ENCODE assay signal across 8 cellular contexts in genomic region chr17:81484195-81484979, GRCh38. TPM values are rescaled to one million over a fixed set of nuclear protein-coding genes. Genes with fewer than 3 reads are reported as not detected.
A peak's percentile ranks its signal among the peaks of the same experiment; 100 is the strongest.
DNase-seq lines count a peak whose midpoint lies in the region; ATAC-seq and TF ChIP-seq lines count a peak whose summit lies in the region.

No MANE protein-coding gene starts in this region.

- H2AFZ ChIP-seq in Karpas-422 (ENCODE audit: low read length): peak overlapping the region; percentile 79

- peak overlapping the region; percentile 51 for H3K4me3 ChIP-seq in Karpas-422 (ENCODE audit: low read length)
- peak overlapping the region; percentile 33 to 36 for H3K4me3 ChIP-seq in foreskin fibroblast (ENCODE audit: low read depth in 1 of 2, low read length in 2 of 2)

- H3K27ac ChIP-seq in Karpas-422 (ENCODE audit: low read length): no peak overlapping the region

- no peaks in the 10 kb centered on the region for H3K9me3 ChIP-seq in Karpas-422 (ENCODE audit: low read length)

- peak overlapping the region; percentile 69 for H3K4me2 ChIP-seq in Karpas-422 (ENCODE audit: low read depth, low read length, poor library complexity, severe bottlenecking)

- no peaks in the 10 kb centered on the region for H3K79me2 ChIP-seq in Karpas-422 (ENCODE audit: low read length)

- no peaks in the 10 kb centered on the region for H3K27me3 ChIP-seq in Karpas-422 (ENCODE audit: low read length)

- H3K36me3 ChIP-seq in Karpas-422 (ENCODE audit: insufficient read depth, low read length): no peaks in the 10 kb centered on the region

- TF ChIP-seq CTCF in foreskin fibroblast (IDR thresholded peaks at IDR 0.05; ENCODE audit: low read depth, low read length) (peak; percentile 70), neural crest cell (conservative IDR thresholded peaks at IDR 0.05) (peak; percentile 98)

- H3K4me1 ChIP-seq in Karpas-422 (ENCODE audit: low read length): peaks cover 9% of the 10 kb centered on the region

- H3K9ac ChIP-seq in Karpas-422 (ENCODE audit: low read length): peak overlapping the region; percentile 63

- no peaks in the 10 kb centered on the region for H3K9me3 Mint-ChIP-seq in neural crest cell
- H3K9me3 Mint-ChIP-seq in stimulated activated naive CD8-positive, alpha-beta T cell treated with anti-CD3 and anti-CD28 coated beads, Interleukin-15, amount 100 ng/mL, for 72 hours: no peaks in the 10 kb centered on the region

- H3K4me1 Mint-ChIP-seq in neural crest cell: peaks cover 54% of the 10 kb centered on the region
- peaks cover 54% of the 10 kb centered on the region for H3K4me1 Mint-ChIP-seq in stimulated activated naive CD8-positive, alpha-beta T cell treated with anti-CD3 and anti-CD28 coated beads, Interleukin-15, amount 100 ng/mL, for 72 hours

- ATAC-seq in GM21390 (IDR thresholded peaks at IDR 0.05; ENCODE audit: unreplicated experiment): peak; percentile 51
- peak; percentile 66 for ATAC-seq in stimulated activated naive CD8-positive, alpha-beta T cell treated with anti-CD3 and anti-CD28 coated beads, Interleukin-15, amount 100 ng/mL, for 72 hours

- H3K27me3 Mint-ChIP-seq in neural crest cell (ENCODE audit: low read depth): peaks cover 5% of the 10 kb centered on the region
- peaks cover 49% of the 10 kb centered on the region for H3K27me3 Mint-ChIP-seq in stimulated activated naive CD8-positive, alpha-beta T cell treated with anti-CD3 and anti-CD28 coated beads, Interleukin-15, amount 100 ng/mL, for 72 hours

- DNase-seq in CMK (ENCODE audit: low read depth): peak; percentile 39
- DNase-seq in Karpas-422: peak; percentile 94
- peak; percentile 93 for DNase-seq in RPMI8226
- peak; percentile 82 for DNase-seq in activated T-helper 9 cell treated with anti-CD3 and anti-CD28 coated beads, Interleukin-2, amount 50 U/mL, for 16 hours (ENCODE audit: low read depth)
- peak; percentile 71 to 92 for DNase-seq in foreskin fibroblast
- DNase-seq in neural crest cell (ENCODE audit: low read depth, low spot score): peak; percentile 88
- peak; percentile 91 to 94 for DNase-seq in stimulated activated naive CD8-positive, alpha-beta T cell treated with anti-CD3 and anti-CD28 coated beads, Interleukin-15, amount 100 ng/mL, for 72 hours

- peak overlapping the region; percentile 44 for H3K4me3 Mint-ChIP-seq in neural crest cell
- peak overlapping the region; percentile 12 to 69 for H3K4me3 Mint-ChIP-seq in stimulated activated naive CD8-positive, alpha-beta T cell treated with anti-CD3 and anti-CD28 coated beads, Interleukin-15, amount 100 ng/mL, for 72 hours

- H3K36me3 Mint-ChIP-seq in neural crest cell (ENCODE audit: low read depth): no peaks in the 10 kb centered on the region

- H4K20me1 ChIP-seq in Karpas-422 (ENCODE audit: insufficient read depth, low read depth, low read length): no peaks in the 10 kb centered on the region

- no peak overlapping the region for H3K27ac Mint-ChIP-seq in neural crest cell (ENCODE audit: unreplicated experiment)
- peak overlapping the region in 1 of 2 donors; percentile 52 for H3K27ac Mint-ChIP-seq in stimulated activated naive CD8-positive, alpha-beta T cell treated with anti-CD3 and anti-CD28 coated beads, Interleukin-15, amount 100 ng/mL, for 72 hours

- H3K9me2 ChIP-seq in Karpas-422 (replicated peaks; ENCODE audit: insufficient read depth, low read length): no peaks in the 10 kb centered on the region

RNA-seq across cellular contexts. Expression of gene ACTG1, which starts 28.2 kb away (rescaled TPM):
- total RNA-seq in Karpas-422 (2014; rRNA removed; shearing (Covaris generic); ENCODE audit: low replicate concordance): 2,634 and 2,913 TPM in 2 replicates
- total RNA-seq in neural crest cell: 4,235 and 4,315 TPM in 2 replicates

RNA-seq across cellular contexts. Expression of gene FSCN2, which starts 43.8 kb away (rescaled TPM):
- total RNA-seq in Karpas-422 (2014; rRNA removed; shearing (Covaris generic); ENCODE audit: low replicate concordance): 0.63 and 1.2 TPM in 2 replicates
- 0.43 and 0.56 TPM in 2 replicates for total RNA-seq in neural crest cell

Comparison
In these comparisons a context has a peak if more than half of its experiments do, and no peak if none do; other contexts are left out.
1. DNase-seq: peak in every context shown above with its lines; median percentile 94 in Karpas-422; 93 in RPMI8226; 92 in stimulated activated naive CD8-positive, alpha-beta T cell treated with anti-CD3 and anti-CD28 coated beads, Interleukin-15, amount 100 ng/mL, for 72 hours; 88 in neural crest cell; 82 in activated T-helper 9 cell treated with anti-CD3 and anti-CD28 coated beads, Interleukin-2, amount 50 U/mL, for 16 hours; 82 in foreskin fibroblast; 39 in CMK.